ENCODE assay signal across 9 cellular contexts in the genomic region with DNA sequence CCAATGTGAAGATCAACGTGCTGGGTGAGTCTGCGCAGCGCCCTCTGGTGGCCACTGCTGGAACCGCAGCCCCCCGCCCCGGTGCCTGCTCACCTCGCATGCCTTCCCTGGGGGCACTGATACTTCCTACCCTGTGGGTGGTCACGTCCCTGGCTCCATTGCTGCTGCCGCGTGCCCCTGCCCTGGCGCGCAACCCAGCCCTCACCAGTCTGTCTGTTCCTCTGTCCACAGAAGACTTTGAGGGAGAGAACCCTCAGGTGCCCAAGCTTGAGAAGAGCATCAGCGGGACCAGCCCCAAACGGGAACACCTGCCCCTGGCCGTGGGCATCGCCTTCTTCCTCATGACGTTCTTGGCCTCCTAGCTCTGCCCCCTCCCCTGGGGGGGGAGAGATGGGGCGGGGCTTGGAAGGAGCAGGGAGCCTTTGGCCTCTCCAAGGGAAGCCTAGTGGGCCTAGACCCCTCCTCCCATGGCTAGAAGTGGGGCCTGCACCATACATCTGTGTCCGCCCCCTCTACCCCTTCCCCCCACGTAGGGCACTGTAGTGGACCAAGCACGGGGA. TPM values are rescaled to one million over a fixed set of nuclear protein-coding genes. Genes with fewer than 3 reads are reported as not detected.
DNase-seq lines count a peak whose midpoint lies in the region; ATAC-seq and TF ChIP-seq lines count a peak whose summit lies in the region.
"Had no signal": no experiment of that assay in that cellular context is flagged by ENCODE, and none has a peak within 500 bp of the region (broad histone marks: within the 10 kb centered on the region; RNA-seq: fewer than 3 reads in every experiment).

No MANE protein-coding gene starts in this region.

- CTCF ChIA-PET in HEK293 (lab: Yijun Ruan, JAX) = interaction anchor here (0.5 to 4.5 kb wide), 26 partner anchors 8 to 142 kb away, joined by 3 to 117 read pairs (median 6); a partner anchor contains a TSS

- H3K27ac ChIP-seq in BLaER1 treated with 17β-estradiol and CSF1 and Interleukin-3, amounts not matched to agents 10 nM and 100 nM = peak overlapping the region in 10 of 11 experiments; percentile 25 to 62 (median 52); a peak in 18 of 22 replicates
- H3K27ac ChIP-seq in HEK293 (ENCODE audit: extremely low read depth, low read depth, low read length) = no peak overlapping the region; the same call in 1 of the 2 replicates
- peak overlapping the region; percentile 81 to 93 (median 90) for H3K27ac ChIP-seq in Peyer's patch
- no peak overlapping the region for H3K27ac ChIP-seq in osteoblast (ENCODE audit: low read depth, low read length)

- H3K4me1 ChIP-seq in BLaER1 treated with 17β-estradiol and CSF1 and Interleukin-3, amounts not matched to agents 10 nM and 100 nM = peaks cover 50 to 63% (median 61%) of the 10 kb centered on the region in 10 experiments
- H3K4me1 ChIP-seq in HEK293 (ENCODE audit: control insufficient read depth, insufficient read depth, low read length) = peaks cover 10% of the 10 kb centered on the region
- H3K4me1 ChIP-seq in Peyer's patch = peaks cover 4 to 48% (median 26%) of the 10 kb centered on the region in 4 donors
- H3K4me1 ChIP-seq in osteoblast (ENCODE audit: insufficient read depth, low read length) = peaks cover 7% of the 10 kb centered on the region

- no peaks in the 10 kb centered on the region for H3K79me2 ChIP-seq in osteoblast (ENCODE audit: insufficient read depth, low read length)

- no peak overlapping the region for H2AFZ ChIP-seq in osteoblast (ENCODE audit: low read length)

- no peak overlapping the region for H3K27ac Mint-ChIP-seq in type B pancreatic cell

- H3K4me2 ChIP-seq in BLaER1 treated with 17β-estradiol and CSF1 and Interleukin-3, amounts not matched to agents 10 nM and 100 nM = peak overlapping the region; percentile 94 to 100 (median 98)
- H3K4me2 ChIP-seq in osteoblast (ENCODE audit: insufficient read depth, low read length) = no peak overlapping the region

- POLR2A ChIA-PET in HEK293 (lab: Yijun Ruan, JAX) = no interaction called here

- no peaks in the 10 kb centered on the region for H3K9me3 ChIP-seq in BLaER1 treated with 17β-estradiol and CSF1 and Interleukin-3, amounts not matched to agents 10 nM and 100 nM (replicated peaks in 1 of 11)
- H3K9me3 ChIP-seq in HEK293 (ENCODE audit: control insufficient read depth, insufficient read depth, low read depth, low read length) = no peaks in the 10 kb centered on the region
- no peaks in the 10 kb centered on the region for H3K9me3 ChIP-seq in Peyer's patch
- no peaks in the 10 kb centered on the region for H3K9me3 ChIP-seq in osteoblast (ENCODE audit: low read depth, low read length)

- peaks cover 27 to 31% (median 29%) of the 10 kb centered on the region in 11 experiments for H3K27me3 ChIP-seq in BLaER1 treated with 17β-estradiol and CSF1 and Interleukin-3, amounts not matched to agents 10 nM and 100 nM
- H3K27me3 ChIP-seq in Peyer's patch (peaks cover 0 to 23% of the 10 kb centered on the region in 2 donors), osteoblast (ENCODE audit: insufficient read depth, low read length) (peaks cover 27% of the 10 kb centered on the region)

- DNase-seq in Peyer's patch (peak; percentile 79 to 89 (median 85)), activated T-helper 1 cell treated with Interleukin-2 at 50 U/mL for 16 hours (ENCODE audit: low read depth) (peak; percentile 68), fibroblast of pulmonary artery (ENCODE audit: low read depth) (peak; percentile 53), osteoblast (ENCODE audit: insufficient read length, low spot score, missing footprints) (peak; percentile 97), type B pancreatic cell (ENCODE audit: extremely low spot score, unreplicated experiment) (peak; percentile 86)

- H3K4me1 Mint-ChIP-seq in type B pancreatic cell (ENCODE audit: unreplicated experiment) = peaks cover 26% of the 10 kb centered on the region

- TF ChIP-seq CTCF in HEK293 (tag by site-specific recombination; IDR thresholded peaks at IDR 0.05) = peak; percentile 90
- TF ChIP-seq CTCF in Peyer's patch (IDR thresholded peaks at IDR 0.05) = peak; percentile 90 to 100 (median 94)
- peak; percentile 81 for TF ChIP-seq CTCF in fibroblast of pulmonary artery (IDR thresholded peaks at IDR 0.05; ENCODE audit: low read length, missing control alignments)
- peak; percentile 75 for TF ChIP-seq CTCF in osteoblast (IDR thresholded peaks at IDR 0.05; ENCODE audit: extremely low read depth, low read depth, low read length)
- peak; percentile 98 for TF ChIP-seq CTCF in type B pancreatic cell (conservative IDR thresholded peaks at IDR 0.05)

- H3K36me3 ChIP-seq in BLaER1 treated with 17β-estradiol and CSF1 and Interleukin-3, amounts not matched to agents 10 nM and 100 nM = no peaks in the 10 kb centered on the region
- H3K36me3 ChIP-seq in HEK293 (ENCODE audit: control insufficient read depth in 2 of 2, insufficient read depth in 1 of 2, low read length in 2 of 2) (no peaks in the 10 kb centered on the region), Peyer's patch (no peaks in the 10 kb centered on the region), osteoblast (ENCODE audit: insufficient read depth, low read length) (no peaks in the 10 kb centered on the region)

- TF ChIP-seq POLR2A in Peyer's patch (IDR thresholded peaks at IDR 0.05) = no peak

- peak overlapping the region; percentile 69 for H3K4me3 Mint-ChIP-seq in type B pancreatic cell

- H4K20me1 ChIP-seq in BLaER1 treated with 17β-estradiol and CSF1 and Interleukin-3, amounts not matched to agents 10 nM and 100 nM = peaks cover 13 to 37% (median 28%) of the 10 kb centered on the region in 11 experiments; a peak in 20 of 22 replicates
- peaks cover under 1% of the 10 kb centered on the region for H4K20me1 ChIP-seq in osteoblast (ENCODE audit: insufficient read depth, low read length)

- H3K9ac ChIP-seq in BLaER1 treated with 17β-estradiol and CSF1 and Interleukin-3, amounts not matched to agents 10 nM and 100 nM = peak overlapping the region; percentile 18 to 75 (median 60); a peak in 20 of 22 replicates

- H3K9me3 Mint-ChIP-seq in type B pancreatic cell = no peaks in the 10 kb centered on the region

- H3K4me3 ChIP-seq in BLaER1 treated with 17β-estradiol and CSF1 and Interleukin-3, amounts not matched to agents 10 nM and 100 nM = peak overlapping the region in 7 of 10 experiments; percentile 15 to 82 (median 67); a peak in 12 of 20 replicates
- no peak overlapping the region for H3K4me3 ChIP-seq in HEK293 (ENCODE audit: low read depth, low read length)
- peak overlapping the region; percentile 61 to 75 (median 62) for H3K4me3 ChIP-seq in Peyer's patch
- H3K4me3 ChIP-seq in fibroblast of pulmonary artery (replicated peaks; ENCODE audit: low read depth, low read length) = no peak overlapping the region
- no peak overlapping the region for H3K4me3 ChIP-seq in osteoblast (ENCODE audit: insufficient read depth, low read length)

- H3K36me3 Mint-ChIP-seq in type B pancreatic cell = no peaks in the 10 kb centered on the region

- ATAC-seq in HG02623 (IDR thresholded peaks at IDR 0.05; ENCODE audit: unreplicated experiment) = no peak

- peaks cover 31% of the 10 kb centered on the region for H3K27me3 Mint-ChIP-seq in type B pancreatic cell

TF ChIP-seq in HEK293, 187 proteins besides CTCF, POLR2A, EP300 and RAD21 (continues in another document):
- TF ChIP-seq ZNF426 (tag by site-specific recombination; IDR thresholded peaks at IDR 0.05) (no peak), ZNF571 (tag by site-specific recombination; IDR thresholded peaks at IDR 0.05) (no peak), ZNF324 (tag by site-specific recombination; IDR thresholded peaks at IDR 0.05) (peak; percentile 29; the same call in 1 of the 2 replicates), KLF9 (tag by site-specific recombination; IDR thresholded peaks at IDR 0.05; ENCODE audit: low read depth) (no peak), ZNF549 (tag by site-specific recombination; IDR thresholded peaks at IDR 0.05) (no peak), OVOL3 (tag by site-specific recombination; IDR thresholded peaks at IDR 0.05) (no peak), SALL2 (tag by site-specific recombination; IDR thresholded peaks at IDR 0.05; ENCODE audit: borderline replicate concordance) (no peak), PRDM1 (tag by site-specific recombination; IDR thresholded peaks at IDR 0.05) (peak; percentile 14; the same call in 1 of the 2 replicates)
- TF ChIP-seq, protein P1, sequence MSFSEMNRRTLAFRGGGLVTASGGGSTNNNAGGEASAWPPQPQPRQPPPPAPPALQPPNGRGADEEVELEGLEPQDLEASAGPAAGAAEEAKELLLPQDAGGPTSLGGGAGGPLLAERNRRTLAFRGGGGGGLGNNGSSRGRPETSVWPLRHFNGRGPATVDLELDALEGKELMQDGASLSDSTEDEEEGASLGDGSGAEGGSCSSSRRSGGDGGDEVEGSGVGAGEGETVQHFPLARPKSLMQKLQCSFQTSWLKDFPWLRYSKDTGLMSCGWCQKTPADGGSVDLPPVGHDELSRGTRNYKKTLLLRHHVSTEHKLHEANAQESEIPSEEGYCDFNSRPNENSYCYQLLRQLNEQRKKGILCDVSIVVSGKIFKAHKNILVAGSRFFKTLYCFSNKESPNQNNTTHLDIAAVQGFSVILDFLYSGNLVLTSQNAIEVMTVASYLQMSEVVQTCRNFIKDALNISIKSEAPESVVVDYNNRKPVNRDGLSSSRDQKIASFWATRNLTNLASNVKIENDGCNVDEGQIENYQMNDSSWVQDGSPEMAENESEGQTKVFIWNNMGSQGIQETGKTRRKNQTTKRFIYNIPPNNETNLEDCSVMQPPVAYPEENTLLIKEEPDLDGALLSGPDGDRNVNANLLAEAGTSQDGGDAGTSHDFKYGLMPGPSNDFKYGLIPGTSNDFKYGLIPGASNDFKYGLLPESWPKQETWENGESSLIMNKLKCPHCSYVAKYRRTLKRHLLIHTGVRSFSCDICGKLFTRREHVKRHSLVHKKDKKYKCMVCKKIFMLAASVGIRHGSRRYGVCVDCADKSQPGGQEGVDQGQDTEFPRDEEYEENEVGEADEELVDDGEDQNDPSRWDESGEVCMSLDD (tag by site-specific recombination; IDR thresholded peaks at IDR 0.05) = no peak

RNA-seq across cellular contexts. Expression of a gene that starts 7.6 kb away (rescaled TPM):
- total RNA-seq in Peyer's patch = 1 to 10 TPM; 2.3 to 8.7 (median 5.3) TPM
- 1.4 and 2.1 TPM in 2 replicates for total RNA-seq in osteoblast
- total RNA-seq in type B pancreatic cell (ENCODE audit: low replicate concordance) = 3.4 and 4.7 TPM in 2 replicates

RNA-seq across cellular contexts. Expression of a gene that starts 22.7 kb away (rescaled TPM):
- 10 to 100 TPM in 3 of 4 donors, 1 to 10 TPM in 1; 2.5 to 39.6 (median 18.2) TPM for total RNA-seq in Peyer's patch
- total RNA-seq in osteoblast = 3.5 and 3.6 TPM in 2 replicates
- 21.2 and 22.1 TPM in 2 replicates for total RNA-seq in type B pancreatic cell (ENCODE audit: low replicate concordance)

RNA-seq across cellular contexts. Expression of a gene that starts 35.1 kb away (rescaled TPM):
- total RNA-seq in Peyer's patch = 100 to 1,000 TPM; 111 to 191 (median 126) TPM
- 89.0 and 101 TPM in 2 replicates for total RNA-seq in osteoblast
- total RNA-seq in type B pancreatic cell (ENCODE audit: low replicate concordance) = 61.9 and 69.0 TPM in 2 replicates

RNA-seq across cellular contexts. Expression of a gene that starts 41.4 kb away (rescaled TPM):
- total RNA-seq in Peyer's patch (100 to 1,000 TPM in 3 of 4 donors, 10 to 100 TPM in 1; 13.2 to 166 (median 145) TPM), osteoblast (0.36 and 0.88 TPM in 2 replicates), type B pancreatic cell (ENCODE audit: low replicate concordance) (26.1 and 69.9 TPM in 2 replicates)
- total RNA-seq: T-helper 1 cell treated with Interleukin-12 subunit alpha and Interleukin-12 subunit beta and Interleukin-4 antibody, amounts not matched to agents 30 ng/mL and 1 ng/mL, for 36 hours had no signal

RNA-seq across cellular contexts. Expression of a gene that starts 49.4 kb away (rescaled TPM):
- total RNA-seq in Peyer's patch (10 to 100 TPM; 42.5 to 83.3 (median 46.7) TPM), osteoblast (34.5 and 38.0 TPM in 2 replicates), type B pancreatic cell (ENCODE audit: low replicate concordance) (27.8 and 43.0 TPM in 2 replicates)

Comparison
In these comparisons a context has a peak if more than half of its experiments do, and no peak if none do; other contexts are left out.
1. H3K27ac ChIP-seq: peak in BLaER1 treated with 17β-estradiol and CSF1 and Interleukin-3, amounts not matched to agents 10 nM and 100 nM (10 of 11) and Peyer's patch (4 of 4); none in HEK293 (single experiment) and osteoblast (single experiment).
2. H3K4me3 ChIP-seq: peak in BLaER1 treated with 17β-estradiol and CSF1 and Interleukin-3, amounts not matched to agents 10 nM and 100 nM (7 of 10) and Peyer's patch (4 of 4); none in HEK293 (single experiment), fibroblast of pulmonary artery (single experiment) and osteoblast (single experiment).
3. Peak in every context shown above with its lines, with median percentiles within 50 percentile points of each other: CTCF ChIP-seq and DNase-seq.